12 cellular contexts compared by ENCODE assay signal in the genomic region with DNA sequence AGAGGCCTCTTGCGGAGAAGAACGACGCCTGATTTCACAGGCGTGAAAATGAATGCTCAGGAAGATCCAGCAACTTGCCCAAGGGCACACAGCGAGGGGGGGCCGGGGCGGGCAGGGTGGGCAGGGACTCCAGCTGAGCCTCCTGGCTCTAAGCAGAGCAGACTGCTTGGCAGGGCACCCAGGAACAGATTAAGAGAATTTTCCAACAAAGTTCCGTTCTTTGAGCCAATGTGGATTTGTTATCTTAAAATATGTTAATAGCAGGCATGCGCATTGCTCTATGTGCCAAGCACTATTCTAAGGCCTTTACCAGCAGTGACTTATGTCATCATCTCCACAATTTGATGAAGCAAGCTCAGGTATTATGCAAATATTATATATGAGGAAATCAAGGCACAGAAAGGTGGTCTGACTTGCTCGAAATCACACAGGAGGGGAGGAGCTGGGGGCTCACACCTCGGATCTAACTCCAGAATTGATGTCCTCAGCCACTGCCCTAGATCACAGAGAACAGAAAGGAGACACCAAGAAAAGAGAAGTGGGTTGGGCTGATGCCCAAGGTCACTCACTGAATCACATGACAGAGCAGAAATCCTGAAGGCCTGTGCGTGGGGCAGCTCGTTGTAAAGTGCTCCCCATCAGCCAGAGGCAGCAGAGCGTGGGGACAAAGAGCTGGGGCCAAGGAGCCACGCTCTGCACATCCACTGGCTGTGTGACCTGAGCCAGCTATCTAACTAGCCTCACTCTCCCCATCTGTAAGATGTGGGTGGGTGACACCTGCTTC. TPM values are rescaled to one million over a fixed set of nuclear protein-coding genes. Genes with fewer than 3 reads are reported as not detected.
DNase-seq lines count a peak whose midpoint lies in the region; ATAC-seq, FAIRE-seq and TF ChIP-seq lines count a peak whose summit lies in the region.
"Had no signal": no experiment of that assay in that cellular context is flagged by ENCODE, and none has a peak within 500 bp of the region (broad histone marks: within the 10 kb centered on the region; RNA-seq: fewer than 3 reads in every experiment).

No MANE protein-coding gene starts in this region.

- no peak for TF ChIP-seq CTCF in coronary artery (IDR thresholded peaks at IDR 0.05)
- no peak for TF ChIP-seq CTCF in type B pancreatic cell (conservative IDR thresholded peaks at IDR 0.05)

- H3K4me1 Mint-ChIP-seq in activated naive CD8-positive, alpha-beta T cell treated with anti-CD3 and anti-CD28 coated beads, Interleukin-2, amount 10 ng/mL, durations not matched to agents 7 days and 5 days = peaks cover 43% of the 10 kb centered on the region
- peaks cover 12% of the 10 kb centered on the region for H3K4me1 Mint-ChIP-seq in activated naive CD8-positive, alpha-beta T cell treated with anti-CD3 and anti-CD28 coated beads for 36 hours
- H3K4me1 Mint-ChIP-seq in type B pancreatic cell (ENCODE audit: unreplicated experiment) = peaks cover 37% of the 10 kb centered on the region

- H3K27ac ChIP-seq in coronary artery = peak overlapping the region; percentile 61 to 79

- peak overlapping the region; percentile 46 for H3K27ac Mint-ChIP-seq in activated naive CD8-positive, alpha-beta T cell treated with anti-CD3 and anti-CD28 coated beads, Interleukin-2, amount 10 ng/mL, durations not matched to agents 7 days and 5 days
- H3K27ac Mint-ChIP-seq in activated naive CD8-positive, alpha-beta T cell treated with anti-CD3 and anti-CD28 coated beads for 36 hours = no peak overlapping the region
- H3K27ac Mint-ChIP-seq in type B pancreatic cell = peak overlapping the region; percentile 9
- H3K27ac Mint-ChIP-seq: T-helper 1 cell treated with Interleukin-12 subunit alpha and Interleukin-12 subunit beta and Interleukin-4 antibody, amounts not matched to agents 30 μg/mL and 1 μg/mL, for 36 hours had no signal

- H3K4me3 Mint-ChIP-seq in activated naive CD8-positive, alpha-beta T cell treated with anti-CD3 and anti-CD28 coated beads, Interleukin-2, amount 10 ng/mL, durations not matched to agents 7 days and 5 days = no peak overlapping the region
- H3K4me3 Mint-ChIP-seq in activated naive CD8-positive, alpha-beta T cell treated with anti-CD3 and anti-CD28 coated beads for 36 hours = no peak overlapping the region
- H3K4me3 Mint-ChIP-seq in type B pancreatic cell = no peak overlapping the region
- H3K4me3 Mint-ChIP-seq: T-helper 1 cell treated with Interleukin-12 subunit alpha and Interleukin-12 subunit beta and Interleukin-4 antibody, amounts not matched to agents 30 μg/mL and 1 μg/mL, for 36 hours had no signal

- no peaks in the 10 kb centered on the region for H3K27me3 Mint-ChIP-seq in activated naive CD8-positive, alpha-beta T cell treated with anti-CD3 and anti-CD28 coated beads, Interleukin-2, amount 10 ng/mL, durations not matched to agents 7 days and 5 days
- no peaks in the 10 kb centered on the region for H3K27me3 Mint-ChIP-seq in activated naive CD8-positive, alpha-beta T cell treated with anti-CD3 and anti-CD28 coated beads for 36 hours
- H3K27me3 Mint-ChIP-seq in type B pancreatic cell = no peaks in the 10 kb centered on the region

- H3K4me3 ChIP-seq in coronary artery = peak overlapping the region; percentile 60
- no peak overlapping the region for H3K4me3 ChIP-seq in mucosa of stomach (ENCODE audit: low read length)

- no peaks in the 10 kb centered on the region for H3K9me3 ChIP-seq in mucosa of stomach (ENCODE audit: control insufficient read depth, low read length)

- POLR2A ChIA-PET in activated naive CD8-positive, alpha-beta T cell treated with anti-CD3 and anti-CD28 coated beads, Interleukin-2, amount 10 ng/mL, durations not matched to agents 7 days and 5 days (lab: Charles Lee) = interaction anchor here (0.7 to 2.7 kb wide), 8 partner anchors 9 to 80 kb away, joined by 3 to 10 read pairs (median 4); no protein-coding TSS in a partner anchor

- peaks cover 21% of the 10 kb centered on the region for H3K4me1 ChIP-seq in mucosa of stomach (ENCODE audit: control insufficient read depth, insufficient read depth, low read length)

- peak overlapping the region; percentile 24 for H3K9ac ChIP-seq in mucosa of stomach (ENCODE audit: low read length)

- peaks cover 14% of the 10 kb centered on the region for H3K9me3 Mint-ChIP-seq in activated naive CD8-positive, alpha-beta T cell treated with anti-CD3 and anti-CD28 coated beads, Interleukin-2, amount 10 ng/mL, durations not matched to agents 7 days and 5 days
- peaks cover 8% of the 10 kb centered on the region for H3K9me3 Mint-ChIP-seq in activated naive CD8-positive, alpha-beta T cell treated with anti-CD3 and anti-CD28 coated beads for 36 hours
- peaks cover 7% of the 10 kb centered on the region for H3K9me3 Mint-ChIP-seq in type B pancreatic cell

- H3K36me3 Mint-ChIP-seq in activated naive CD8-positive, alpha-beta T cell treated with anti-CD3 and anti-CD28 coated beads, Interleukin-2, amount 10 ng/mL, durations not matched to agents 7 days and 5 days = peaks cover 65% of the 10 kb centered on the region
- peaks cover 24% of the 10 kb centered on the region for H3K36me3 Mint-ChIP-seq in activated naive CD8-positive, alpha-beta T cell treated with anti-CD3 and anti-CD28 coated beads for 36 hours
- H3K36me3 Mint-ChIP-seq in type B pancreatic cell = peaks cover 10% of the 10 kb centered on the region

- no peaks in the 10 kb centered on the region for H3K27me3 ChIP-seq in mucosa of stomach (ENCODE audit: control insufficient read depth, insufficient read depth, low read length)

- no peaks in the 10 kb centered on the region for H3K36me3 ChIP-seq in mucosa of stomach (ENCODE audit: control insufficient read depth, insufficient read depth, low read length)

- no peak for FAIRE-seq in urothelium cell line (lab: Jason Lieb, UNC)
- FAIRE-seq: GM19239 had no signal

- ATAC-seq in activated naive CD8-positive, alpha-beta T cell treated with anti-CD3 and anti-CD28 coated beads, Interleukin-2, amount 10 ng/mL, durations not matched to agents 7 days and 5 days (ENCODE audit: low read depth) = no peak

- no peak for DNase-seq in activated naive CD8-positive, alpha-beta T cell treated with anti-CD3 and anti-CD28 coated beads, Interleukin-2, amount 10 ng/mL, durations not matched to agents 7 days and 5 days
- no peak for DNase-seq in activated naive CD8-positive, alpha-beta T cell treated with anti-CD3 and anti-CD28 coated beads for 36 hours
- DNase-seq in coronary artery (ENCODE audit: low spot score) (no peak), type B pancreatic cell (ENCODE audit: extremely low spot score, unreplicated experiment) (no peak), urothelium cell line (ENCODE audit: low spot score) (no peak), T1000 (lab: John Stamatoyannopoulos, UW) (no peak)
- DNase-seq in activated CD4-positive, alpha-beta T cell treated with anti-CD3 and anti-CD28 coated beads for 4 hours = no peak
- DNase-seq: ACHN, NCI-H526 had no signal

RNA-seq across cellular contexts. Expression of a gene that starts 23.2 kb away (rescaled TPM):
- 10 to 100 TPM; 95.7 to 98.3 TPM for total RNA-seq in activated naive CD8-positive, alpha-beta T cell treated with anti-CD3 and anti-CD28 coated beads, Interleukin-2, amount 10 ng/mL, durations not matched to agents 7 days and 5 days
- 10 to 100 TPM; 10.4 to 11.3 TPM for total RNA-seq in activated naive CD8-positive, alpha-beta T cell treated with anti-CD3 and anti-CD28 coated beads for 36 hours
- total RNA-seq in type B pancreatic cell (ENCODE audit: low replicate concordance) = 28.5 and 30.3 TPM in 2 replicates
